ENCODE assay signal across 25 cellular contexts in the genomic region with DNA sequence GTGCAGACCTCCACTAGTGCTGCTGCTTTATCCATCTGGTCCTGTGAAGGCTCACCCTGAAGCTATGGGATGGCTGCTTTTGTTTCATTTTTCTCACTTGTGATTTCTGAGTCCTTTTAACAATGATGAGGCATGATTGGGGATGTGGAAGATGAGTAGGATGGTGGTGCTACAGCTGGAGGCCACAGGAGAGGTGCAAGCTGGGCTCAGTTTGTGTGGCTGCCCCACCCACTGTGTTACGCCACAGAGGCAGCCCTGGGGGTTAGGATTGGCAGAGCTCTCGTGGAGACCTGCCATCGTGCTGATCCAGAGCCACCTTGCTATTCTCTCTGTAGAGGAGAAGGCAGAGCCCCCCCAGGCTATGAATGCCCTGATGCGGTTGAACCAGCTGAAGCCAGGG. TPM values are rescaled to one million over a fixed set of nuclear protein-coding genes. Genes with fewer than 3 reads are reported as not detected.
A peak's percentile ranks its signal among the peaks of the same experiment; 100 is the strongest.
DNase-seq lines count a peak whose midpoint lies in the region; ATAC-seq, FAIRE-seq and TF ChIP-seq lines count a peak whose summit lies in the region.
"Had no signal": no experiment of that assay in that cellular context is flagged by ENCODE, and none has a peak within 500 bp of the region (broad histone marks: within the 10 kb centered on the region; RNA-seq: fewer than 3 reads in every experiment).

No MANE protein-coding gene starts in this region.

- H3K27ac ChIP-seq in CD4-positive, CD25-positive, alpha-beta regulatory T cell (ENCODE audit: insufficient read depth, low read length, poor library complexity, severe bottlenecking) = no peak overlapping the region
- H3K27ac ChIP-seq in HCT116 (ENCODE audit: low read depth, low read length) (no peak overlapping the region), H1 (ENCODE audit: low read depth, low read length) (no peak overlapping the region), aorta (ENCODE audit: low read depth in 1 of 2, low read length in 2 of 2) (no peak overlapping the region), lower lobe of right lung (no peak overlapping the region)
- H3K27ac ChIP-seq: ascending aorta, C4-2B, HL-60, SJSA1, transverse colon had no signal

- H3K36me3 ChIP-seq in CD4-positive, CD25-positive, alpha-beta regulatory T cell (ENCODE audit: control insufficient read depth, insufficient read depth, low read length) = peaks cover 93% of the 10 kb centered on the region
- H3K36me3 ChIP-seq in HCT116 (ENCODE audit: control insufficient read depth in 1 of 2, insufficient read depth in 2 of 2, low read length in 2 of 2) = peaks cover 79 to 86% of the 10 kb centered on the region in 2 experiments
- H3K36me3 ChIP-seq in H1 (ENCODE audit: control insufficient read depth in 2 of 4, insufficient read depth in 4 of 4, low read length in 3 of 4) = peaks cover 94 to 100% (median 97%) of the 10 kb centered on the region in 4 experiments
- peaks cover 3 to 18% of the 10 kb centered on the region in 2 donors for H3K36me3 ChIP-seq in aorta (ENCODE audit: control insufficient read depth in 1 of 2, insufficient read depth in 2 of 2, low read length in 1 of 2)
- peaks cover 100% of the 10 kb centered on the region for H3K36me3 ChIP-seq in lower lobe of right lung

- H3K4me3 ChIP-seq in CD4-positive, CD25-positive, alpha-beta regulatory T cell (ENCODE audit: low read depth, low read length) = no peak overlapping the region
- H3K4me3 ChIP-seq in HCT116 (replicated peaks in 1 of 2; ENCODE audit: low read depth in 1 of 2, low read length in 2 of 2) (no peak overlapping the region), H1 (ENCODE audit: extremely low read depth in 1 of 4, insufficient read depth in 2 of 4, low read depth in 3 of 4, low read length in 4 of 4) (no peak overlapping the region), aorta (ENCODE audit: low read length in 2 of 2) (no peak overlapping the region), lower lobe of right lung (no peak overlapping the region)
- H3K4me3 ChIP-seq: ascending aorta, SJSA1, transverse colon had no signal

- H3K9ac ChIP-seq in HCT116 (ENCODE audit: low read length) (no peak overlapping the region), H1 (replicated peaks in 1 of 4; ENCODE audit: extremely low read depth in 1 of 4, low read depth in 3 of 4, low read length in 3 of 4) (no peak overlapping the region)

- TF ChIP-seq CTCF in HCT116 (IDR thresholded peaks at IDR 0.05 in 2 of 3, conservative IDR thresholded peaks at IDR 0.05 in 1 of 3; ENCODE audit: borderline replicate concordance in 1 of 3, insufficient read depth in 1 of 3, low read depth in 2 of 3, low read length in 2 of 3) (no peak), H1 (IDR thresholded peaks at IDR 0.05; ENCODE audit: control extremely low read depth in 1 of 3, insufficient read depth in 1 of 3, low read depth in 1 of 3, low read length in 3 of 3) (no peak), lower lobe of right lung (IDR thresholded peaks at IDR 0.05) (no peak)

- H3K14ac ChIP-seq in H1 (ENCODE audit: insufficient read length) = no peak overlapping the region

- no TSS peak for BruUV-seq in HCT116 (replicated peaks; lab: Mats Ljungman, UMichigan)

- H3K9me3 ChIP-seq in CD4-positive, CD25-positive, alpha-beta regulatory T cell (ENCODE audit: control insufficient read depth in 2 of 2, low read length in 2 of 2) = no peaks in the 10 kb centered on the region
- H3K9me3 ChIP-seq in HCT116 (ENCODE audit: control insufficient read depth in 1 of 2, insufficient read depth in 1 of 2, low read depth in 1 of 2, low read length in 2 of 2) (no peaks in the 10 kb centered on the region), H1 (ENCODE audit: insufficient read depth in 2 of 2, low read depth in 1 of 2, low read length in 1 of 2) (no peaks in the 10 kb centered on the region), aorta (ENCODE audit: control insufficient read depth, low read length) (no peaks in the 10 kb centered on the region), lower lobe of right lung (no peaks in the 10 kb centered on the region)
- H3K9me3 ChIP-seq: ascending aorta, SJSA1, transverse colon had no signal

- H3K27ac Mint-ChIP-seq in CD4-positive, CD25-positive, alpha-beta regulatory T cell = peak overlapping the region in 2 of 3 donors; percentile 25 to 48
- H3K27ac Mint-ChIP-seq: activated CD4-positive, alpha-beta T cell treated with anti-CD3 and anti-CD28 coated beads for 36 hours had no signal

- peaks cover 27% of the 10 kb centered on the region for H3K36me3 Mint-ChIP-seq in CD4-positive, CD25-positive, alpha-beta regulatory T cell

- POLR2A ChIA-PET in HCT116 (lab: Charles Lee) (no interaction called here), H1 (lab: Charles Lee; ENCODE audit: partially characterized antibody) (interaction anchor here (1.1 to 59.0 kb wide), 5 partner anchors 10 to 129 kb away, joined by 3 to 1874 read pairs (median 3); a partner anchor contains a TSS)

- H2AFZ ChIP-seq in HCT116 (ENCODE audit: low read depth, low read length, poor library complexity, severe bottlenecking) = no peak overlapping the region
- no peak overlapping the region for H2AFZ ChIP-seq in H1 (ENCODE audit: low read length)

- H2BK15ac ChIP-seq in H1 (ENCODE audit: low read length) = no peak overlapping the region

- H2BK120ac ChIP-seq in H1 (replicated peaks; ENCODE audit: low read depth, low read length) = no peak overlapping the region

- H2BK20ac ChIP-seq in H1 (ENCODE audit: low read length) = no peak overlapping the region

- H3K23me2 ChIP-seq in H1 (ENCODE audit: low read depth, low read length) = no peaks in the 10 kb centered on the region

- intact Hi-C loops in HCT116 (cut with micrococcal nuclease) (no loop called here), aorta (cut with DNase I) (no loop called here), lower lobe of right lung (cut with DNase I) (no loop called here)

- H3K18ac ChIP-seq in H1 (ENCODE audit: extremely low read depth, low read length) = no peak overlapping the region

- no peak overlapping the region; the same call in 1 of the 2 replicates for H2BK5ac ChIP-seq in H1 (ENCODE audit: low read depth, low read length)

- no peaks in the 10 kb centered on the region for H3K9me3 Mint-ChIP-seq in CD4-positive, CD25-positive, alpha-beta regulatory T cell
- H3K9me3 Mint-ChIP-seq: activated naive CD4-positive, alpha-beta T cell treated with anti-CD3 and anti-CD28 coated beads, Interleukin-2, amount 50 U/mL, for 72 hours; central memory CD8-positive, alpha-beta T cell; neural crest cell had no signal

- H2BK12ac ChIP-seq in H1 (ENCODE audit: low read depth, low read length) = no peak overlapping the region

- no peak for TF ChIP-seq EP300 in H1 (IDR thresholded peaks at IDR 0.05; ENCODE audit: borderline replicate concordance in 1 of 2, low read depth in 2 of 2, low read length in 2 of 2)

- H3K4me2 ChIP-seq in HCT116 (ENCODE audit: low read length) = no peak overlapping the region
- H3K4me2 ChIP-seq in H1 (ENCODE audit: insufficient read depth in 1 of 2, low read depth in 2 of 2, low read length in 2 of 2) = no peak overlapping the region

- H3K4ac ChIP-seq in H1 (replicated peaks; ENCODE audit: insufficient read length, low read depth, low read length) = no peak overlapping the region

- RAD21 ChIA-PET in HCT116 (lab: Charles Lee; ENCODE audit: low non-redundant PET in 1 of 2, low total read pairs in 2 of 2, uncharacterized antibody in 2 of 2, unreplicated experiment in 2 of 2) = no interaction called here

- H3K4me1 ChIP-seq in CD4-positive, CD25-positive, alpha-beta regulatory T cell (ENCODE audit: control insufficient read depth, insufficient read depth, low read length, poor library complexity, severe bottlenecking) = no peaks in the 10 kb centered on the region
- H3K4me1 ChIP-seq in HCT116 (ENCODE audit: control insufficient read depth in 1 of 2, insufficient read depth in 2 of 2, low read length in 2 of 2) (no peaks in the 10 kb centered on the region), H1 (replicated peaks in 1 of 4; ENCODE audit: control insufficient read depth in 3 of 4, insufficient read depth in 4 of 4, low read length in 3 of 4) (no peaks in the 10 kb centered on the region; a peak in 2 of 7 replicates), aorta (ENCODE audit: control insufficient read depth in 1 of 2, insufficient read depth in 2 of 2, low read length in 2 of 2) (no peaks in the 10 kb centered on the region), lower lobe of right lung (no peaks in the 10 kb centered on the region)
- H3K4me1 ChIP-seq: ascending aorta, SJSA1, transverse colon had no signal

- H3K79me2 ChIP-seq in HCT116 (ENCODE audit: insufficient read depth, low read length) (peaks cover 98% of the 10 kb centered on the region), H1 (ENCODE audit: control insufficient read depth in 1 of 2, insufficient read depth in 2 of 2, low read length in 2 of 2) (peaks cover 0 to 88% of the 10 kb centered on the region in 2 experiments; a peak in 2 of 4 replicates)

- no peak overlapping the region for H3K56ac ChIP-seq in H1 (replicated peaks; ENCODE audit: insufficient read length, low read depth, low read length)

- no peak overlapping the region for H3K4me3 Mint-ChIP-seq in CD4-positive, CD25-positive, alpha-beta regulatory T cell
- H3K4me3 Mint-ChIP-seq: activated CD4-positive, alpha-beta T cell treated with anti-CD3 and anti-CD28 coated beads for 36 hours; central memory CD8-positive, alpha-beta T cell; neural crest cell had no signal

- no peaks in the 10 kb centered on the region for H3K27me3 ChIP-seq in CD4-positive, CD25-positive, alpha-beta regulatory T cell (ENCODE audit: control insufficient read depth, insufficient read depth, low read length)
- no peaks in the 10 kb centered on the region for H3K27me3 ChIP-seq in HCT116 (ENCODE audit: insufficient read depth, low read length)
- H3K27me3 ChIP-seq in H1 (replicated peaks in 1 of 4; ENCODE audit: control insufficient read depth in 3 of 4, extremely low read depth in 1 of 4, insufficient read depth in 3 of 4, low read length in 3 of 4) = no peaks in the 10 kb centered on the region
- no peaks in the 10 kb centered on the region for H3K27me3 ChIP-seq in aorta (ENCODE audit: control insufficient read depth in 1 of 2, insufficient read depth in 2 of 2, low read length in 1 of 2)
- no peaks in the 10 kb centered on the region for H3K27me3 ChIP-seq in lower lobe of right lung (ENCODE audit: low read depth)
- H3K27me3 ChIP-seq: ascending aorta, SJSA1, transverse colon had no signal

- no peak overlapping the region for H3K23ac ChIP-seq in H1 (ENCODE audit: insufficient read length)

- CTCF ChIA-PET in HCT116 (lab: Charles Lee) = no interaction called here
- CTCF ChIA-PET in H1 (lab: Charles Lee; ENCODE audit: partially characterized antibody) = interaction anchor here (1.1 to 2.1 kb wide), 7 partner anchors 8 to 100 kb away, joined by 3 to 10 read pairs (median 3); a partner anchor contains a TSS

- H3K27me3 Mint-ChIP-seq in CD4-positive, CD25-positive, alpha-beta regulatory T cell = no peaks in the 10 kb centered on the region
- H3K27me3 Mint-ChIP-seq: activated CD4-positive, alpha-beta T cell treated with anti-CD3 and anti-CD28 coated beads for 36 hours; central memory CD8-positive, alpha-beta T cell had no signal

- peak overlapping the region; percentile 78; the same call in 1 of the 2 replicates for H4K8ac ChIP-seq in H1 (ENCODE audit: extremely low read depth, insufficient read depth, low read length)

- DNase-seq in CD4-positive, CD25-positive, alpha-beta regulatory T cell = no peak
- DNase-seq in HCT116 (ENCODE audit: low read depth, low spot score) (no peak), H1 (ENCODE audit: low read depth in 1 of 2, low spot score in 2 of 2) (no peak), aorta (no peak), lower lobe of right lung (no peak)
- DNase-seq in stimulated activated CD4-positive, alpha-beta T cell treated with anti-CD3 and anti-CD28 coated beads, Interleukin-4, amount 100 ng/mL, for 24 hours = no peak
- DNase-seq: activated CD4-positive, alpha-beta T cell treated with anti-CD3 and anti-CD28 coated beads for 36 hours; activated T-cell treated with anti-CD3 and anti-CD28 coated beads, Interleukin-2, amount 50 U/mL, for 48 hours; dermis blood vessel endothelial cell; H7; kidney glomerular epithelial cell; NCI-H1048; NCI-H187 treated with DMSO at 0.1 percent for 48 hours; NCI-H524 treated with DMSO at 0.1 percent for 48 hours; transverse colon had no signal

- no peak overlapping the region for H2AK5ac ChIP-seq in H1 (ENCODE audit: low read depth, low read length)

- H4K91ac ChIP-seq in H1 (replicated peaks; ENCODE audit: insufficient read length, low read length) = no peak overlapping the region

- no peak overlapping the region for H4K5ac ChIP-seq in H1 (ENCODE audit: insufficient read length, low read depth, low read length)

- H3K4me1 Mint-ChIP-seq in CD4-positive, CD25-positive, alpha-beta regulatory T cell = no peaks in the 10 kb centered on the region
- H3K4me1 Mint-ChIP-seq: activated CD4-positive, alpha-beta T cell treated with anti-CD3 and anti-CD28 coated beads for 36 hours; central memory CD8-positive, alpha-beta T cell; neural crest cell had no signal

- 98% methylated on average over 4 of the region's 4 CpGs; no CpG with 5 or more reads in 1 of the 2 experiments for WGBS in H1 (ENCODE audit: extremely low coverage in 1 of 2, insufficient coverage in 1 of 2, insufficient read length in 1 of 2, insufficient replicate concordance in 2 of 2, low coverage in 1 of 2, low lambda C conversion rate in 2 of 2, missing lambda C conversion rate in 1 of 2), 2 experiments
- WGBS in aorta, 2 donors = 81 to 87% methylated on average over 4 of the region's 4 CpGs

- no peaks in the 10 kb centered on the region for H3K9me2 ChIP-seq in HCT116 (ENCODE audit: insufficient read depth)

- TF ChIP-seq RAD21 in HCT116 (IDR thresholded peaks at IDR 0.05; ENCODE audit: low read depth) (no peak), H1 (IDR thresholded peaks at IDR 0.05 in 1 of 2, conservative IDR thresholded peaks at IDR 0.05 in 1 of 2; ENCODE audit: low read depth in 2 of 2, low read length in 2 of 2) (no peak)

- H4K20me1 ChIP-seq in HCT116 (ENCODE audit: insufficient read depth) (peaks cover 15% of the 10 kb centered on the region; the same call in 1 of the 2 replicates), H1 (replicated peaks in 1 of 2; ENCODE audit: control insufficient read depth in 1 of 2, insufficient read depth in 2 of 2, low read length in 2 of 2) (peaks cover 39 to 51% of the 10 kb centered on the region in 2 experiments)

- FAIRE-seq in H1 (lab: Jason Lieb, UNC) = no peak
- FAIRE-seq: D721Med, GM12891, RCC 7860 had no signal

- TF ChIP-seq POLR2A in HCT116 (IDR thresholded peaks at IDR 0.05; ENCODE audit: borderline replicate concordance, extremely low read depth, insufficient read depth, insufficient read length) (no peak), H1 (IDR thresholded peaks at IDR 0.05; ENCODE audit: control extremely low read depth in 1 of 2, low read depth in 2 of 2, low read length in 2 of 2) (0 out of 3 replicates have a peak, but pooled peaks of 1 of the 2 experiments have one; percentile 26)

- H3K79me1 ChIP-seq in H1 (ENCODE audit: low read depth, low read length) = peaks cover 10% of the 10 kb centered on the region; the same call in 1 of the 2 replicates

- no peak for ATAC-seq in CD4-positive, CD25-positive, alpha-beta regulatory T cell (ENCODE audit: low read depth in 2 of 2)
- ATAC-seq in HCT116 (0 out of 2 replicates have a peak, but pooled peaks have one; percentile 9), aorta (ENCODE audit: low FRiP score) (no peak), lower lobe of right lung (no peak)
- ATAC-seq: activated CD4-positive, alpha-beta T cell treated with anti-CD3 and anti-CD28 coated beads for 36 hours; activated naive CD4-positive, alpha-beta T cell treated with anti-CD3 and anti-CD28 coated beads, Interleukin-2, amount 50 U/mL, for 72 hours had no signal

RNA-seq across cellular contexts. Expression of a gene that starts 19.6 kb away (rescaled TPM):
- total RNA-seq in CD4-positive, CD25-positive, alpha-beta regulatory T cell = 37.2 TPM
- polyA plus RNA-seq in CD4-positive, CD25-positive, alpha-beta regulatory T cell = 10 to 100 TPM; 30.6 to 43.7 (median 36.9) TPM
- total RNA-seq in HCT116 (2021; ENCODE audit: unreplicated experiment) (54.6 TPM), aorta (10 to 100 TPM; 25.0 to 31.5 TPM), lower lobe of right lung (29.7 TPM)
- polyA plus RNA-seq in HCT116 (2012) = 57.8 and 69.3 TPM in 2 replicates
- total RNA-seq in H1 (2021; fragmentation: NEBNext Ultra II Directional; extraction: Animal tissue kit (Norgen Biotek cat#: 25700)) = 61.1 and 61.6 TPM in 2 replicates
- polyA plus RNA-seq in H1 (2011; rRNA removed) (94.2 and 126 TPM in 2 replicates), aorta (100 to 1,000 TPM in 1 of 2 donors, 10 to 100 TPM in 1; 54.2 to 243 TPM)
- polyA plus RNA-seq in H1 (2011; cell fraction: cytosol; rRNA removed) = 106 TPM
- polyA plus RNA-seq in H1 (2011; cell fraction: nucleus; rRNA removed) = 245 TPM
- 59.3 to 105 TPM (median 99.7 TPM) in 4 replicates for polyA plus RNA-seq in H1 (2012, experiment 1 of 2)
- polyA plus RNA-seq in H1 (2012, experiment 2 of 2) = 74.3 TPM
- polyA plus RNA-seq in H1 (2013, experiment 1 of 2) = 33.7 TPM
- polyA plus RNA-seq in H1 (2013, experiment 2 of 2) = 31.1 TPM
- polyA minus RNA-seq in H1 (2011; rRNA and poly(A)+ RNA removed) = 24.7 and 28.9 TPM in 2 replicates
- polyA minus RNA-seq in H1 (2011; cell fraction: cytosol; rRNA and poly(A)+ RNA removed) = 20.5 TPM
- 38.8 TPM for polyA minus RNA-seq in H1 (2011; cell fraction: nucleus; rRNA and poly(A)+ RNA removed)

RNA-seq across cellular contexts. Expression of a gene that starts 27.5 kb away (rescaled TPM):
- total RNA-seq in CD4-positive, CD25-positive, alpha-beta regulatory T cell = 444 TPM
- 10 to 100 TPM; 54.8 to 70.8 (median 62.1) TPM for polyA plus RNA-seq in CD4-positive, CD25-positive, alpha-beta regulatory T cell
- total RNA-seq in HCT116 (2021; ENCODE audit: unreplicated experiment) (430 TPM), aorta (100 to 1,000 TPM; 168 to 190 TPM), lower lobe of right lung (175 TPM)
- 242 and 278 TPM in 2 replicates for polyA plus RNA-seq in HCT116 (2012)
- total RNA-seq in H1 (2021; fragmentation: NEBNext Ultra II Directional; extraction: Animal tissue kit (Norgen Biotek cat#: 25700)) = 675 and 695 TPM in 2 replicates
- polyA plus RNA-seq in H1 (2011; rRNA removed) (291 and 412 TPM in 2 replicates), aorta (100 to 1,000 TPM in 1 of 2 donors, 10 to 100 TPM in 1; 40.2 to 111 TPM)
- 422 TPM for polyA plus RNA-seq in H1 (2011; cell fraction: cytosol; rRNA removed)
- 936 TPM for polyA plus RNA-seq in H1 (2011; cell fraction: nucleus; rRNA removed)
- polyA plus RNA-seq in H1 (2012, experiment 1 of 2) = 420 to 558 TPM (median 549 TPM) in 4 replicates
- 262 TPM for polyA plus RNA-seq in H1 (2012, experiment 2 of 2)
- polyA plus RNA-seq in H1 (2013, experiment 1 of 2) = 360 TPM
- polyA plus RNA-seq in H1 (2013, experiment 2 of 2) = 337 TPM
- polyA minus RNA-seq in H1 (2011; rRNA and poly(A)+ RNA removed) = 399 and 421 TPM in 2 replicates
- 267 TPM for polyA minus RNA-seq in H1 (2011; cell fraction: cytosol; rRNA and poly(A)+ RNA removed)
- polyA minus RNA-seq in H1 (2011; cell fraction: nucleus; rRNA and poly(A)+ RNA removed) = 311 TPM

RNA-seq across cellular contexts. Expression of a gene that starts 36.2 kb away (rescaled TPM):
- total RNA-seq in CD4-positive, CD25-positive, alpha-beta regulatory T cell = 269 TPM
- polyA plus RNA-seq in CD4-positive, CD25-positive, alpha-beta regulatory T cell = 10 to 100 TPM; 61.8 to 63.6 (median 62.8) TPM
- 183 TPM for total RNA-seq in HCT116 (2021; ENCODE audit: unreplicated experiment)
- polyA plus RNA-seq in HCT116 (2012) = 163 and 167 TPM in 2 replicates
- 120 TPM in 2 replicates for total RNA-seq in H1 (2021; fragmentation: NEBNext Ultra II Directional; extraction: Animal tissue kit (Norgen Biotek cat#: 25700))
- 61.9 and 83.4 TPM in 2 replicates for polyA plus RNA-seq in H1 (2011; rRNA removed)
- 67.2 TPM for polyA plus RNA-seq in H1 (2011; cell fraction: cytosol; rRNA removed)
- polyA plus RNA-seq in H1 (2011; cell fraction: nucleus; rRNA removed) = 179 TPM
- polyA plus RNA-seq in H1 (2012, experiment 1 of 2) = 78.8 to 103 TPM (median 98.1 TPM) in 4 replicates
- polyA plus RNA-seq in H1 (2012, experiment 2 of 2) = 90.9 TPM
- polyA plus RNA-seq in H1 (2013, experiment 1 of 2) = 65.5 TPM
- polyA plus RNA-seq in H1 (2013, experiment 2 of 2) = 58.4 TPM
- polyA minus RNA-seq in H1 (2011; rRNA and poly(A)+ RNA removed) = 131 and 151 TPM in 2 replicates
- polyA minus RNA-seq in H1 (2011; cell fraction: cytosol; rRNA and poly(A)+ RNA removed) = 66.2 TPM
- polyA minus RNA-seq in H1 (2011; cell fraction: nucleus; rRNA and poly(A)+ RNA removed) = 116 TPM
- 100 to 1,000 TPM; 118 to 160 TPM for total RNA-seq in aorta
- polyA plus RNA-seq in aorta = 10 to 100 TPM; 51.7 to 89.7 TPM
- 282 TPM for total RNA-seq in lower lobe of right lung

RNA-seq across cellular contexts. Expression of a gene that starts 56.3 kb away (rescaled TPM):
- total RNA-seq in CD4-positive, CD25-positive, alpha-beta regulatory T cell = 236 TPM
- polyA plus RNA-seq in CD4-positive, CD25-positive, alpha-beta regulatory T cell = 100 to 1,000 TPM; 225 to 280 (median 255) TPM
- total RNA-seq in HCT116 (2021; ENCODE audit: unreplicated experiment) = 90.9 TPM
- polyA plus RNA-seq in HCT116 (2012) = 62.0 and 79.9 TPM in 2 replicates
- total RNA-seq in H1 (2021; fragmentation: NEBNext Ultra II Directional; extraction: Animal tissue kit (Norgen Biotek cat#: 25700)) = 118 and 120 TPM in 2 replicates
- polyA plus RNA-seq in H1 (2011; rRNA removed) = 105 and 113 TPM in 2 replicates
- polyA plus RNA-seq in H1 (2011; cell fraction: cytosol; rRNA removed) = 80.7 TPM
- 208 TPM for polyA plus RNA-seq in H1 (2011; cell fraction: nucleus; rRNA removed)
- polyA plus RNA-seq in H1 (2012, experiment 1 of 2) = 91.8 to 115 TPM (median 97.4 TPM) in 4 replicates
- polyA plus RNA-seq in H1 (2012, experiment 2 of 2) = 122 TPM
- polyA plus RNA-seq in H1 (2013, experiment 1 of 2) = 119 TPM
- 115 TPM for polyA plus RNA-seq in H1 (2013, experiment 2 of 2)
- polyA minus RNA-seq in H1 (2011; rRNA and poly(A)+ RNA removed) = 110 and 111 TPM in 2 replicates
- 60.9 TPM for polyA minus RNA-seq in H1 (2011; cell fraction: cytosol; rRNA and poly(A)+ RNA removed)
- 63.2 TPM for polyA minus RNA-seq in H1 (2011; cell fraction: nucleus; rRNA and poly(A)+ RNA removed)
- total RNA-seq in aorta = 100 to 1,000 TPM; 158 to 176 TPM
- polyA plus RNA-seq in aorta = 100 to 1,000 TPM in 1 of 2 donors, 10 to 100 TPM in 1; 30.9 to 146 TPM
- 256 TPM for total RNA-seq in lower lobe of right lung
